In the genomic region with DNA sequence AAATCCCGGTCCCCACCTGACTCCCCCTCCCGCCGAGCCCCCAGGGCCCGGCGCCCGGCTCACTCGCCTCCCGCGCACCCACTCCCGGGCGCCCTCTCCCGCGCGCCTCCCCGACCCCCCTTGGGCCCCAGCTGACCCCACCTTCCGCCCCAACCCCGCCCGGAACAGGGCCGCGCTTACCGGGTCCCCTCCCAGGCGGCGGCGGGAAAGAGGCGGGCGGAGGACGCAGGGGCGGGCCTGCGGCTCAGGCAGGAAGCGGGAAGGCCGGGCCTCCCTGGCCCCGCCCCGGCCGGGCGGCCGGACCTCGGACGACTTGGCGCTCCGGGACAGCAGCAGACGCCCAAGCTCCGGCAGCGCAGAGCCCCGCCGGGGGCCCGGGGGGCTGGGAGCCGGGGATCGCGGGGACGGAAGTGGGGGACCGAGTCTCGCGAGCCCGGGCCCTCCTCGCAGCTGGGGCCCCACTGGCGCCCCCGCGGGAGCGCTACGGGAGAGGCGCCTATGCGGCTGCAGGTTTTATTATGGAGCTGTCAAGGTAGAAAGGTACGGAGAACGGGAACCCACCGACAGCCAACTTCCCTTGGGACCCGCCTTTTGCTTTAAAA, we compare ENCODE assay signal across 1 cellular context.
TF ChIP-seq lines count a peak whose summit lies in the region.

Gene SLC41A3, minus strand, starts transcription at position 212 of the 602 bp plus-strand sequence. CDS start 15,905 bp downstream, outside the sequence.

TF ChIP-seq in HepG2, 621 proteins besides CTCF, POLR2A, EP300 and RAD21 (continued from another document and continues in another):
- TF ChIP-seq ARID4A (CRISPR knock-in tag; IDR thresholded peaks at IDR 0.05; ENCODE audit: borderline replicate concordance), result peak; percentile 73; the same call in 1 of the 2 replicates
- peak; percentile 52; the same call in 1 of the 2 replicates for TF ChIP-seq HOXA3 (CRISPR knock-in tag; IDR thresholded peaks at IDR 0.05)
- TF ChIP-seq ZNF644 (CRISPR knock-in tag; IDR thresholded peaks at IDR 0.05; ENCODE audit: low read depth), result no peak
- TF ChIP-seq ATF3 (CRISPR knock-in tag; IDR thresholded peaks at IDR 0.05), result 0 out of 2 replicates have a peak, but pooled peaks have one; percentile 14
- TF ChIP-seq, protein P1, sequence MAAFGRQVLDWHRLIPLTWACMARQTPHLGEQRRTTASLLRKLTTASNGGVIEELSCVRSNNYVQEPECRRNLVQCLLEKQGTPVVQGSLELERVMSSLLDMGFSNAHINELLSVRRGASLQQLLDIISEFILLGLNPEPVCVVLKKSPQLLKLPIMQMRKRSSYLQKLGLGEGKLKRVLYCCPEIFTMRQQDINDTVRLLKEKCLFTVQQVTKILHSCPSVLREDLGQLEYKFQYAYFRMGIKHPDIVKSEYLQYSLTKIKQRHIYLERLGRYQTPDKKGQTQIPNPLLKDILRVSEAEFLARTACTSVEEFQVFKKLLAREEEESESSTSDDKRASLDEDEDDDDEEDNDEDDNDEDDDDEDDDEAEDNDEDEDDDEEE (CRISPR knock-in tag; IDR thresholded peaks at IDR 0.05), result peak; percentile 37; the same call in 1 of the 2 replicates
- 0 out of 2 replicates have a peak, but pooled peaks have one; percentile 26 for TF ChIP-seq TMF1 (CRISPR knock-in tag; IDR thresholded peaks at IDR 0.05; ENCODE audit: low read depth)
- TF ChIP-seq BORCS8-MEF2B (CRISPR knock-in tag; IDR thresholded peaks at IDR 0.05), result 0 out of 2 replicates have a peak, but pooled peaks have one; percentile 34
- TF ChIP-seq HNRNPK (IDR thresholded peaks at IDR 0.05; ENCODE audit: low read depth, low read length, poor library complexity, severe bottlenecking), result peak; percentile 89
- 0 out of 2 replicates have a peak, but pooled peaks have one; percentile 26 for TF ChIP-seq DR1 (CRISPR knock-in tag; IDR thresholded peaks at IDR 0.05)
- TF ChIP-seq, protein P2, sequence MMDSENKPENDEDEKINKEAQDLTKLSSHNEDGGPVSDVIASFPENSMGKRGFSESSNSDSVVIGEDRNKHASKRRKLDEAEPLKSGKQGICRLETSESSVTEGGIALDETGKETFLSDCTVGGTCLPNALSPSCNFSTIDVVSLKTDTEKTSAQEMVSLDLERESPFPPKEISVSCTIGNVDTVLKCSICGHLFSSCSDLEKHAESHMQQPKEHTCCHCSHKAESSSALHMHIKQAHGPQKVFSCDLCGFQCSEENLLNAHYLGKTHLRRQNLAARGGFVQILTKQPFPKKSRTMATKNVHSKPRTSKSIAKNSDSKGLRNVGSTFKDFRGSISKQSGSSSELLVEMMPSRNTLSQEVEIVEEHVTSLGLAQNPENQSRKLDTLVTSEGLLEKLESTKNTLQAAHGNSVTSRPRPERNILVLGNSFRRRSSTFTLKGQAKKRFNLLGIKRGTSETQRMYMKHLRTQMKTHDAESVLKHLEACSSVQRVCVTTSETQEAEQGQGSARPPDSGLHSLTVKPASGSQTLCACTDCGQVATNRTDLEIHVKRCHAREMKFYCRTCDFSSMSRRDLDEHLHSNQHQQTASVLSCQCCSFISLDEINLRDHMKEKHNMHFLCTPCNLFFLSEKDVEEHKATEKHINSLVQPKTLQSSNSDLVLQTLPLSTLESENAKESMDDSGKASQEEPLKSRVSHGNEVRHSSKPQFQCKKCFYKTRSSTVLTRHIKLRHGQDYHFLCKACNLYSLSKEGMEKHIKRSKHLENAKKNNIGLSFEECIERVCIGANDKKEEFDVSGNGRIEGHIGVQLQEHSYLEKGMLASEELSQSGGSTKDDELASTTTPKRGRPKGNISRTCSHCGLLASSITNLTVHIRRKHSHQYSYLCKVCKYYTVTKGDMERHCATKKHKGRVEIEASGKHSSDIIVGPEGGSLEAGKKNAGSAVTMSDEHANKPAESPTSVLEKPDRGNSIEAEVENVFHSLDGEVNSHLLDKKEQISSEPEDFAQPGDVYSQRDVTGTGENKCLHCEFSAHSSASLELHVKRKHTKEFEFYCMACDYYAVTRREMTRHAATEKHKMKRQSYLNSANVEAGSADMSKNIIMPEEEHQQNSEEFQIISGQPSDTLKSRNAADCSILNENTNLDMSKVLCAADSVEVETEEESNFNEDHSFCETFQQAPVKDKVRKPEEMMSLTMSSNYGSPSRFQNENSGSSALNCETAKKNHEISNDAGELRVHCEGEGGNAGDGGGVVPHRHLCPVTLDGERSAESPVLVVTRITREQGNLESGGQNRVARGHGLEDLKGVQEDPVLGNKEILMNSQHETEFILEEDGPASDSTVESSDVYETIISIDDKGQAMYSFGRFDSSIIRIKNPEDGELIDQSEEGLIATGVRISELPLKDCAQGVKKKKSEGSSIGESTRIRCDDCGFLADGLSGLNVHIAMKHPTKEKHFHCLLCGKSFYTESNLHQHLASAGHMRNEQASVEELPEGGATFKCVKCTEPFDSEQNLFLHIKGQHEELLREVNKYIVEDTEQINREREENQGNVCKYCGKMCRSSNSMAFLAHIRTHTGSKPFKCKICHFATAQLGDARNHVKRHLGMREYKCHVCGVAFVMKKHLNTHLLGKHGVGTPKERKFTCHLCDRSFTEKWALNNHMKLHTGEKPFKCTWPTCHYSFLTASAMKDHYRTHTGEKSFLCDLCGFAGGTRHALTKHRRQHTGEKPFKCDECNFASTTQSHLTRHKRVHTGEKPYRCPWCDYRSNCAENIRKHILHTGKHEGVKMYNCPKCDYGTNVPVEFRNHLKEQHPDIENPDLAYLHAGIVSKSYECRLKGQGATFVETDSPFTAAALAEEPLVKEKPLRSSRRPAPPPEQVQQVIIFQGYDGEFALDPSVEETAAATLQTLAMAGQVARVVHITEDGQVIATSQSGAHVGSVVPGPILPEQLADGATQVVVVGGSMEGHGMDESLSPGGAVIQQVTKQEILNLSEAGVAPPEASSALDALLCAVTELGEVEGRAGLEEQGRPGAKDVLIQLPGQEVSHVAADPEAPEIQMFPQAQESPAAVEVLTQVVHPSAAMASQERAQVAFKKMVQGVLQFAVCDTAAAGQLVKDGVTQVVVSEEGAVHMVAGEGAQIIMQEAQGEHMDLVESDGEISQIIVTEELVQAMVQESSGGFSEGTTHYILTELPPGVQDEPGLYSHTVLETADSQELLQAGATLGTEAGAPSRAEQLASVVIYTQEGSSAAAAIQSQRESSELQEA (CRISPR knock-in tag; IDR thresholded peaks at IDR 0.05; ENCODE audit: not compliant biosample characterization), result no peak
- TF ChIP-seq ZNF639 (CRISPR knock-in tag; conservative IDR thresholded peaks at IDR 0.05), result peak; percentile 97
- peak; percentile 22; the same call in 1 of the 2 replicates for TF ChIP-seq SP5 (CRISPR knock-in tag; IDR thresholded peaks at IDR 0.05; ENCODE audit: borderline replicate concordance, low read depth)
- TF ChIP-seq ZNF574 (CRISPR knock-in tag; IDR thresholded peaks at IDR 0.05), result 0 out of 2 replicates have a peak, but pooled peaks have one; percentile 14
- no peak for TF ChIP-seq TEAD3 (CRISPR knock-in tag; optimal IDR thresholded peaks at IDR 0.05; ENCODE audit: borderline replicate concordance)
- TF ChIP-seq ZMYM4 (CRISPR knock-in tag; IDR thresholded peaks at IDR 0.05), result peak; percentile 93
- TF ChIP-seq SKI (IDR thresholded peaks at IDR 0.05; ENCODE audit: partially characterized antibody), result peak; percentile 49
- TF ChIP-seq HOXD1 (CRISPR knock-in tag; IDR thresholded peaks at IDR 0.05), result 0 out of 2 replicates have a peak, but pooled peaks have one; percentile 1
- 0 out of 2 replicates have a peak, but pooled peaks have one; percentile 22 for TF ChIP-seq ZNF343 (CRISPR knock-in tag; IDR thresholded peaks at IDR 0.05)
- peak; percentile 39; the same call in 1 of the 2 replicates for TF ChIP-seq POGK (CRISPR knock-in tag; conservative IDR thresholded peaks at IDR 0.05)
- 0 out of 2 replicates have a peak, but pooled peaks have one; percentile 29 for TF ChIP-seq ZNF788 (CRISPR knock-in tag; IDR thresholded peaks at IDR 0.05; ENCODE audit: borderline replicate concordance)
- no peak for TF ChIP-seq ZNF484 (CRISPR knock-in tag; IDR thresholded peaks at IDR 0.05; ENCODE audit: borderline replicate concordance, low read depth)
- TF ChIP-seq, protein P3, sequence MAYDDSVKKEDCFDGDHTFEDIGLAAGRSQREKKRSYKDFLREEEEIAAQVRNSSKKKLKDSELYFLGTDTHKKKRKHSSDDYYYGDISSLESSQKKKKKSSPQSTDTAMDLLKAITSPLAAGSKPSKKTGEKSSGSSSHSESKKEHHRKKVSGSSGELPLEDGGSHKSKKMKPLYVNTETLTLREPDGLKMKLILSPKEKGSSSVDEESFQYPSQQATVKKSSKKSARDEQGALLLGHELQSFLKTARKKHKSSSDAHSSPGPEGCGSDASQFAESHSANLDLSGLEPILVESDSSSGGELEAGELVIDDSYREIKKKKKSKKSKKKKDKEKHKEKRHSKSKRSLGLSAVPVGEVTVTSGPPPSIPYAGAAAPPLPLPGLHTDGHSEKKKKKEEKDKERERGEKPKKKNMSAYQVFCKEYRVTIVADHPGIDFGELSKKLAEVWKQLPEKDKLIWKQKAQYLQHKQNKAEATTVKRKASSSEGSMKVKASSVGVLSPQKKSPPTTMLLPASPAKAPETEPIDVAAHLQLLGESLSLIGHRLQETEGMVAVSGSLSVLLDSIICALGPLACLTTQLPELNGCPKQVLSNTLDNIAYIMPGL (CRISPR knock-in tag; IDR thresholded peaks at IDR 0.05; ENCODE audit: borderline replicate concordance in 1 of 2, low read depth in 1 of 2), result peak; percentile 60 to 68; a peak in 3 of 4 replicates
- peak; percentile 21; the same call in 1 of the 2 replicates for TF ChIP-seq ELF1 (CRISPR knock-in tag; IDR thresholded peaks at IDR 0.05)
- TF ChIP-seq HNRNPLL (IDR thresholded peaks at IDR 0.05; ENCODE audit: low read depth, low read length, poor library complexity, severe bottlenecking), result peak; percentile 88
- peak; percentile 51; the same call in 1 of the 2 replicates for TF ChIP-seq ZNF441 (CRISPR knock-in tag; IDR thresholded peaks at IDR 0.05; ENCODE audit: borderline replicate concordance)
- 0 out of 2 replicates have a peak, but pooled peaks have one; percentile 70 for TF ChIP-seq ZNF776 (CRISPR knock-in tag; IDR thresholded peaks at IDR 0.05)
- 0 out of 2 replicates have a peak, but pooled peaks have one; percentile 28 for TF ChIP-seq ZNF121 (CRISPR knock-in tag; IDR thresholded peaks at IDR 0.05)
